ENCODE assay signal across 1 cellular context in the genomic region with DNA sequence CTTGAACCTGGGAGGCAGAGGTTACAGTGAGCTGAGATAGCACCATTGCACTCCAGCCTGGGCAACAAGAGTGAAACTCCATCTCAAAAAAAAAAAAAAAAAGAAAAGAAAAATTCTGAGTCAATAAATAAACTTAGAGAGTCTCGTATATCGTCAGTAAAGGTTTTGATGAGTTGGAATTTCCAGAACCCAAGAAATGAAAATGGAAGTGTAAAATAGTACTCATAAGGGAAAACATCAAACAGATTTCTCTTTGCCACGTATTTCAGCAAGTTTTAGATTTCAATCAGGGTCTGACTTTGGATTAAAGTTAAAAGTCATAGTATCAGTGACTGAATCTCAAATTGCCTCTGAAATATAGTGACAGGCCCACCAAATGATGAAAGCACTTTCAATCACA.
TF ChIP-seq lines count a peak whose summit lies in the region.

No MANE protein-coding gene starts in this region.

TF ChIP-seq in GM12878, 131 proteins besides CTCF, POLR2A, EP300 and RAD21 (continued from another document):
- TF ChIP-seq, protein P1, sequence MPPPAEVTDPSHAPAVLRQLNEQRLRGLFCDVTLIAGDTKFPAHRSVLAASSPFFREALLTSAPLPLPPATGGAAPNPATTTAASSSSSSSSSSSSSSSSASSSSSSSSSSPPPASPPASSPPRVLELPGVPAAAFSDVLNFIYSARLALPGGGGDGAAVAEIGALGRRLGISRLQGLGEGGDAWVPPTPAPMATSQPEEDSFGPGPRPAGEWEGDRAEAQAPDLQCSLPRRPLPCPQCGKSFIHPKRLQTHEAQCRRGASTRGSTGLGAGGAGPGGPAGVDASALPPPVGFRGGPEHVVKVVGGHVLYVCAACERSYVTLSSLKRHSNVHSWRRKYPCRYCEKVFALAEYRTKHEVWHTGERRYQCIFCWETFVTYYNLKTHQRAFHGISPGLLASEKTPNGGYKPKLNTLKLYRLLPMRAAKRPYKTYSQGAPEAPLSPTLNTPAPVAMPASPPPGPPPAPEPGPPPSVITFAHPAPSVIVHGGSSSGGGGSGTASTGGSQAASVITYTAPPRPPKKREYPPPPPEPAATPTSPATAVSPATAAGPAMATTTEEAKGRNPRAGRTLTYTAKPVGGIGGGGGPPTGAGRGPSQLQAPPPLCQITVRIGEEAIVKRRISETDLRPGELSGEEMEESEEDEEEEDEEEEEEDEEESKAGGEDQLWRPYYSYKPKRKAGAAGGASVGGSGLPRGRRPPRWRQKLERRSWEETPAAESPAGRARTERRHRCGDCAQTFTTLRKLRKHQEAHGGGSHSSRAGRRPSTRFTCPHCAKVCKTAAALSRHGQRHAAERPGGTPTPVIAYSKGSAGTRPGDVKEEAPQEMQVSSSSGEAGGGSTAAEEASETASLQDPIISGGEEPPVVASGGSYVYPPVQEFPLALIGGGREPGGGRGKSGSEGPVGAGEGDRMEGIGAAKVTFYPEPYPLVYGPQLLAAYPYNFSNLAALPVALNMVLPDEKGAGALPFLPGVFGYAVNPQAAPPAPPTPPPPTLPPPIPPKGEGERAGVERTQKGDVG (CRISPR knock-in tag; IDR thresholded peaks at IDR 0.05) = no peak
- no peak for TF ChIP-seq SMC3 (IDR thresholded peaks at IDR 0.05; ENCODE audit: borderline replicate concordance, low read length)
- TF ChIP-seq TBL1XR1 (IDR thresholded peaks at IDR 0.05; ENCODE audit: low read depth, low read length) = no peak
- no peak for TF ChIP-seq POU2F2 (IDR thresholded peaks at IDR 0.05; ENCODE audit: borderline replicate concordance, low read depth, low read length)
- no peak for TF ChIP-seq NFXL1 (IDR thresholded peaks at IDR 0.05; ENCODE audit: borderline replicate concordance)
- no peak for TF ChIP-seq NRF1 (conservative IDR thresholded peaks at IDR 0.05; ENCODE audit: low read depth, low read length)
- TF ChIP-seq CREB1 (IDR thresholded peaks at IDR 0.05; ENCODE audit: low read depth) = no peak
- TF ChIP-seq JUNB (IDR thresholded peaks at IDR 0.05) = peak; percentile 37; the same call in 1 of the 2 replicates
- TF ChIP-seq SMARCA5 (IDR thresholded peaks at IDR 0.05) = no peak
